ENCODE assay signal across 19 cellular contexts in the genomic region with DNA sequence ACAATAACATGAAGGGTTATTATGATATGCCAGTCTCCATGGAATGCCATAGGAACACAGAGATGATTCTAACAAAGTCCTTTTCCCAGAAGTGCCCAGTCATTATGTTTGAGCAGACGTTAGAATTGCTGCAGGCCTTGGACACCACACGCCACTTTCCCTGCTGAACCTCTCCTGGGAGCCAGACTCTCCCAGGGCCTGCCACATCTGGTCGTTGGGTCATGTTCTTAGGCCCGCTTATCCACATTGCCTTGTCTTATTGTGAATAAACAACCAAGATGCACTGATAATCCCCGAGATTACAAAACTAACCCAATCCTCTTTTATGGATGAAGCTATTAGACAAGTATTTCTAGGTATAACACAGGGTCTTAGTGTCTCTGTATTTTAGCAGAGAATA.
DNase-seq lines count a peak whose midpoint lies in the region; ATAC-seq, FAIRE-seq and TF ChIP-seq lines count a peak whose summit lies in the region.
"Had no signal": no experiment of that assay in that cellular context is flagged by ENCODE, and none has a peak within 500 bp of the region (broad histone marks: within the 10 kb centered on the region; RNA-seq: fewer than 3 reads in every experiment).

No MANE protein-coding gene starts in this region.

- H3K36me3 ChIP-seq in K562 (ENCODE audit: control insufficient read depth, insufficient read depth, low read length), result no peaks in the 10 kb centered on the region
- no peaks in the 10 kb centered on the region for H3K36me3 ChIP-seq in mesenchymal stem cell (ENCODE audit: control insufficient read depth in 1 of 2, insufficient read depth in 2 of 2, low read depth in 1 of 2, low read length in 2 of 2)

- no peak for TF ChIP-seq EP300 in K562 (IDR thresholded peaks at IDR 0.05; ENCODE audit: low read length)

- no peak for TF ChIP-seq RAD21 in K562 (CRISPR knock-in tag; conservative IDR thresholded peaks at IDR 0.05 in 1 of 2, IDR thresholded peaks at IDR 0.05 in 1 of 2)

- H3K9me3 ChIP-seq in K562 (replicated peaks; ENCODE audit: control insufficient read depth, insufficient read depth, low read depth, low read length) (no peaks in the 10 kb centered on the region), mesenchymal stem cell (ENCODE audit: control insufficient read depth, low read length) (no peaks in the 10 kb centered on the region)

- H3K4ac ChIP-seq in mesenchymal stem cell (ENCODE audit: low read depth in 1 of 2, low read length in 2 of 2), result no peak overlapping the region

- H2BK120ac ChIP-seq in mesenchymal stem cell (ENCODE audit: low read depth, low read length), result no peak overlapping the region

- ATAC-seq in K562 (no peak), HG03565 (IDR thresholded peaks at IDR 0.05; ENCODE audit: unreplicated experiment) (no peak)
- ATAC-seq: GM23338 had no signal

- TF ChIP-seq POLR2A in K562 (conservative IDR thresholded peaks at IDR 0.05), result no peak

- in situ Hi-C loops in K562 (cut with MboI), result no loop called here

- no peaks in the 10 kb centered on the region for H3K79me1 ChIP-seq in mesenchymal stem cell (replicated peaks; ENCODE audit: low read length, poor library complexity, severe bottlenecking)

- H3K27ac Mint-ChIP-seq in type B pancreatic cell, result no peak overlapping the region
- H3K27ac Mint-ChIP-seq: B cell; CD4-positive, CD25-positive, alpha-beta regulatory T cell; GM23338 had no signal

- H3K4me1 Mint-ChIP-seq in type B pancreatic cell (ENCODE audit: unreplicated experiment), result peaks cover 33% of the 10 kb centered on the region
- H3K4me1 Mint-ChIP-seq: B cell; CD4-positive, CD25-positive, alpha-beta regulatory T cell; CD8-positive, alpha-beta memory T cell had no signal

- no peak overlapping the region for H2BK5ac ChIP-seq in mesenchymal stem cell (ENCODE audit: low read depth, low read length, poor library complexity, severe bottlenecking)

- CTCF ChIA-PET in K562 (lab: Yijun Ruan, JAX; ENCODE audit: low intra/inter-chr PET ratio), result no interaction called here

- no peaks in the 10 kb centered on the region for H3K27me3 Mint-ChIP-seq in type B pancreatic cell
- H3K27me3 Mint-ChIP-seq: B cell; CD8-positive, alpha-beta memory T cell had no signal

- no peaks in the 10 kb centered on the region for H3K79me2 ChIP-seq in K562 (ENCODE audit: control insufficient read depth, insufficient read depth, low read length)

- H3K4me2 ChIP-seq in K562 (ENCODE audit: insufficient read depth, low read length) (no peak overlapping the region), mesenchymal stem cell (ENCODE audit: low read length, poor library complexity, severe bottlenecking) (no peak overlapping the region)
- H3K4me2 ChIP-seq: GM23338 had no signal

- peaks cover 9% of the 10 kb centered on the region for H3K9me3 Mint-ChIP-seq in type B pancreatic cell
- H3K9me3 Mint-ChIP-seq: GM23338 had no signal

- H2AFZ ChIP-seq in K562 (ENCODE audit: low read depth, low read length) (peak overlapping the region; percentile 87), mesenchymal stem cell (ENCODE audit: low read depth, low read length) (no peak overlapping the region)
- H2AFZ ChIP-seq: GM23338 had no signal

- 42% methylated on average over 5 of the region's 5 CpGs for WGBS in K562 (ENCODE audit: insufficient coverage, low coverage, missing lambda C conversion rate)
- 52% methylated on average over 4 of the region's 5 CpGs for WGBS in mesenchymal stem cell

- no peaks in the 10 kb centered on the region for H4K20me1 ChIP-seq in K562 (replicated peaks; ENCODE audit: control insufficient read depth, insufficient read depth, low read length)

- H3K4me3 Mint-ChIP-seq in type B pancreatic cell, result no peak overlapping the region
- H3K4me3 Mint-ChIP-seq: B cell; CD4-positive, CD25-positive, alpha-beta regulatory T cell; CD8-positive, alpha-beta memory T cell; GM23338 had no signal

- peak overlapping the region in 1 of 2 experiments; percentile 24 for H2BK12ac ChIP-seq in mesenchymal stem cell (ENCODE audit: low read length in 2 of 2)

- no peak overlapping the region for H4K91ac ChIP-seq in mesenchymal stem cell (ENCODE audit: low read length)

- intact Hi-C loops in K562 (cut with micrococcal nuclease), result no loop called here

- DNase-seq in D721Med (ENCODE audit: insufficient read length, low spot score) (peak; percentile 33), NCI-H82 treated with DMSO at 0.1 percent for 48 hours (lab: John Stamatoyannopoulos, UW; ENCODE audit: unreplicated experiment) (peak; percentile 49), K562 (ENCODE audit: extremely low read depth in 1 of 4, low spot score in 3 of 4) (no peak), mesenchymal stem cell (peak; percentile 41), type B pancreatic cell (ENCODE audit: extremely low spot score, unreplicated experiment) (no peak), NCI-H1436 (lab: John Stamatoyannopoulos, UW) (no peak), NCI-H510A treated with DMSO at 0.1 percent for 48 hours (lab: John Stamatoyannopoulos, UW) (no peak)
- DNase-seq: C1 segment of cervical spinal cord; CD4-positive, CD25-positive, alpha-beta regulatory T cell; CD8-positive, alpha-beta memory T cell; COR-L47; GDM1; HCEC 1CT had no signal

- no TSS peak for BruUV-seq in K562 (replicated peaks; lab: Mats Ljungman, UMichigan)

- H2BK15ac ChIP-seq in mesenchymal stem cell (ENCODE audit: low read depth, poor library complexity, severe bottlenecking), result no peak overlapping the region

- no peak overlapping the region for H3K23ac ChIP-seq in mesenchymal stem cell (ENCODE audit: low read length in 2 of 2)

- peak overlapping the region; percentile 12 for H4K8ac ChIP-seq in mesenchymal stem cell (ENCODE audit: low read length)

- peaks cover 4% of the 10 kb centered on the region for H3K36me3 Mint-ChIP-seq in type B pancreatic cell
- H3K36me3 Mint-ChIP-seq: CD4-positive, CD25-positive, alpha-beta regulatory T cell had no signal

- no peak overlapping the region for H3K9ac ChIP-seq in K562 (ENCODE audit: insufficient read depth in 1 of 2, low read depth in 2 of 2, low read length in 2 of 2)
- H3K9ac ChIP-seq in mesenchymal stem cell (ENCODE audit: low read length), result no peak overlapping the region

- H3K4me3 ChIP-seq in K562 (no peak overlapping the region), mesenchymal stem cell (ENCODE audit: insufficient read depth in 1 of 2, low read depth in 1 of 2, low read length in 2 of 2) (no peak overlapping the region)
- H3K4me3 ChIP-seq: GM23338 had no signal

- POLR2A ChIA-PET in K562 (lab: Yijun Ruan, JAX), result no interaction called here

- no peak overlapping the region for H3K14ac ChIP-seq in mesenchymal stem cell (ENCODE audit: low read length in 2 of 2)

- peak overlapping the region in 1 of 2 experiments; percentile 35 for H3K18ac ChIP-seq in mesenchymal stem cell (ENCODE audit: low read depth in 1 of 2, low read length in 2 of 2)

- no peak for TF ChIP-seq CTCF in D721Med (IDR thresholded peaks at IDR 0.05; ENCODE audit: insufficient read depth, missing control alignments)
- TF ChIP-seq CTCF in K562 (IDR thresholded peaks at IDR 0.05 in 2 of 3, conservative IDR thresholded peaks at IDR 0.05 in 1 of 3; ENCODE audit: insufficient read depth in 2 of 3, low read depth in 1 of 3, low read length in 3 of 3), result no peak
- TF ChIP-seq CTCF in type B pancreatic cell (conservative IDR thresholded peaks at IDR 0.05), result no peak

- no peaks in the 10 kb centered on the region for H3K27me3 ChIP-seq in K562 (ENCODE audit: control insufficient read depth in 2 of 2, insufficient read depth in 2 of 2, low read length in 2 of 2)
- no peaks in the 10 kb centered on the region for H3K27me3 ChIP-seq in mesenchymal stem cell (ENCODE audit: control insufficient read depth in 1 of 2, insufficient read depth in 1 of 2, low read length in 2 of 2)

- peaks cover 22 to 39% of the 10 kb centered on the region in 2 experiments for H3K4me1 ChIP-seq in K562 (replicated peaks in 1 of 2; ENCODE audit: control insufficient read depth in 2 of 2, insufficient read depth in 2 of 2, low read length in 2 of 2)
- no peaks in the 10 kb centered on the region for H3K4me1 ChIP-seq in mesenchymal stem cell (ENCODE audit: control insufficient read depth, insufficient read depth, low read depth, low read length)

- FAIRE-seq in D721Med (lab: Jason Lieb, UNC), result peak; percentile 41
- FAIRE-seq in K562 (lab: Jason Lieb, UNC), result no peak
- FAIRE-seq: GM12892, GM18507, H54 had no signal

- H3K27ac ChIP-seq in K562 (ENCODE audit: extremely low read depth, low read depth, low read length), result no peak overlapping the region
- no peak overlapping the region for H3K27ac ChIP-seq in mesenchymal stem cell (ENCODE audit: low read length, poor library complexity, severe bottlenecking)

- no peaks in the 10 kb centered on the region for H3K9me1 ChIP-seq in K562 (ENCODE audit: control insufficient read depth, insufficient read depth, low read length)

- H2AK5ac ChIP-seq in mesenchymal stem cell (ENCODE audit: low read length, severe bottlenecking), result no peak overlapping the region

TF ChIP-seq in K562, 482 proteins besides CTCF, POLR2A, EP300 and RAD21 (continues in another document):
- TF ChIP-seq, protein P1, sequence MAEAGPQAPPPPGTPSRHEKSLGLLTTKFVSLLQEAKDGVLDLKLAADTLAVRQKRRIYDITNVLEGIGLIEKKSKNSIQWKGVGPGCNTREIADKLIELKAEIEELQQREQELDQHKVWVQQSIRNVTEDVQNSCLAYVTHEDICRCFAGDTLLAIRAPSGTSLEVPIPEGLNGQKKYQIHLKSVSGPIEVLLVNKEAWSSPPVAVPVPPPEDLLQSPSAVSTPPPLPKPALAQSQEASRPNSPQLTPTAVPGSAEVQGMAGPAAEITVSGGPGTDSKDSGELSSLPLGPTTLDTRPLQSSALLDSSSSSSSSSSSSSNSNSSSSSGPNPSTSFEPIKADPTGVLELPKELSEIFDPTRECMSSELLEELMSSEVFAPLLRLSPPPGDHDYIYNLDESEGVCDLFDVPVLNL (CRISPR knock-in tag; IDR thresholded peaks at IDR 0.05; ENCODE audit: low read depth), result no peak
- TF ChIP-seq ILK (tag; IDR thresholded peaks at IDR 0.05; ENCODE audit: borderline replicate concordance, low read depth) (no peak), MEF2A (IDR thresholded peaks at IDR 0.05; ENCODE audit: control insufficient read depth, low read depth, low read length) (no peak), EWSR1 (IDR thresholded peaks at IDR 0.05; ENCODE audit: borderline replicate concordance, low read depth, partially characterized antibody) (no peak), ZNF717 (CRISPR knock-in tag; IDR thresholded peaks at IDR 0.05) (no peak)
- TF ChIP-seq, protein P2, sequence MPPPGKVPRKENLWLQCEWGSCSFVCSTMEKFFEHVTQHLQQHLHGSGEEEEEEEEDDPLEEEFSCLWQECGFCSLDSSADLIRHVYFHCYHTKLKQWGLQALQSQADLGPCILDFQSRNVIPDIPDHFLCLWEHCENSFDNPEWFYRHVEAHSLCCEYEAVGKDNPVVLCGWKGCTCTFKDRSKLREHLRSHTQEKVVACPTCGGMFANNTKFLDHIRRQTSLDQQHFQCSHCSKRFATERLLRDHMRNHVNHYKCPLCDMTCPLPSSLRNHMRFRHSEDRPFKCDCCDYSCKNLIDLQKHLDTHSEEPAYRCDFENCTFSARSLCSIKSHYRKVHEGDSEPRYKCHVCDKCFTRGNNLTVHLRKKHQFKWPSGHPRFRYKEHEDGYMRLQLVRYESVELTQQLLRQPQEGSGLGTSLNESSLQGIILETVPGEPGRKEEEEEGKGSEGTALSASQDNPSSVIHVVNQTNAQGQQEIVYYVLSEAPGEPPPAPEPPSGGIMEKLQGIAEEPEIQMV (tag; conservative IDR thresholded peaks at IDR 0.05; ENCODE audit: low read depth), result no peak

Comparison
In these comparisons a context has a peak if more than half of its experiments do, and no peak if none do; other contexts are left out.
1. DNase-seq: peak in D721Med (single experiment), NCI-H82 treated with DMSO at 0.1 percent for 48 hours (single experiment) and mesenchymal stem cell (single experiment); none in K562 (0 of 4), type B pancreatic cell (single experiment), NCI-H1436 (single experiment) and NCI-H510A treated with DMSO at 0.1 percent for 48 hours (single experiment).